In the genomic region with DNA sequence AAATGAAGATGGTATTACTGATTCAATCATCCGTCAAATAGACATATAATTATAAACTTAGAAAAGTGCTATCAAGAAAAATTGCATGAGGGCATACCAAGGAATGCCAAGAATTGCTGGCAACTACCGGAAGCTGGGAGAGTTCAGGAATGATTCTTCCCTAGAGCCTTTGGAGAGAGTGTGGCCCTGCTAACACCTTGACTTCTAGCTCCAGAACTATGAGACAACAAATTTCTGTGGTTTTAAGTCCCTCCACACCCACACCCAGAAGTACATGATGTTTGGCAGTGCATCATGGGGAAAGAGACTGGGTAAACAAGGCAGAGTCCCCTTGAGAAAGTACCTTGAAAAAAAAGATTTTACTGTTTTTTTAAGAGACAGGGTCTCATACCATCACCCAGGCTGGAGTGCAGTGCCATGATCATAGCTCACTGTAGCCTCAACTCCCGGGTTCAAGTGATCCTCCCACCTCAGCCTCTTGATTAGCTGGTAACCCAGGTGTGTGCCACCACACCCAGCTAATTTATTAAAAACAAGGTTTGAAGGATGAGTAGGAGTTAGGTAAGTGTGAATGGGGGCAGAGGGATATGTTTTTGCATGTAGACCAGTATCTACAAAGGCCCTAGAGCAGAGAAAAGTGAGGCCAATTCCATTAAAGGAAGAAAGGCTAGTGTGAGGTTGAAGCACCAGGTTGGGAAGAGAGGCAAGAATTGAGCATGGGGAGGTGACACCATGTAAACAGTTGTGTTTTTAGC, we compare ENCODE assay signal across 17 cellular contexts. TPM values are rescaled to one million over a fixed set of nuclear protein-coding genes. Genes with fewer than 3 reads are reported as not detected.
DNase-seq lines count a peak whose midpoint lies in the region; ATAC-seq and TF ChIP-seq lines count a peak whose summit lies in the region.
"Had no signal": no experiment of that assay in that cellular context is flagged by ENCODE, and none has a peak within 500 bp of the region (broad histone marks: within the 10 kb centered on the region; RNA-seq: fewer than 3 reads in every experiment).

No MANE protein-coding gene starts in this region.

- TF ChIP-seq CTCF in AG09309 (IDR thresholded peaks at IDR 0.05; ENCODE audit: control insufficient read depth, insufficient read depth, low read depth, low read length, missing control alignments) (no peak), cardiac fibroblast (IDR thresholded peaks at IDR 0.05; ENCODE audit: low read depth, low read length) (no peak), left lung (IDR thresholded peaks at IDR 0.05) (no peak), ovary (IDR thresholded peaks at IDR 0.05) (no peak)

- 55 to 65% (median 60%) methylated on average over 3 of the region's 3 CpGs for WGBS in ovary, 3 donors

- H3K27ac ChIP-seq in left lung (no peak overlapping the region), ovary (no peak overlapping the region)
- H3K27ac ChIP-seq: dorsolateral prefrontal cortex, heart left ventricle, upper lobe of left lung had no signal

- H3K4me3 ChIP-seq in AG09309 (ENCODE audit: control insufficient read depth, low read depth, low read length) (no peak overlapping the region), cardiac fibroblast (replicated peaks in 1 of 2; ENCODE audit: low read depth in 2 of 2, low read length in 2 of 2) (no peak overlapping the region), left lung (no peak overlapping the region), ovary (no peak overlapping the region)
- H3K4me3 ChIP-seq: dorsolateral prefrontal cortex, heart left ventricle, upper lobe of left lung had no signal

- H3K4me1 ChIP-seq in left lung (no peaks in the 10 kb centered on the region), ovary (ENCODE audit: insufficient read depth) (no peaks in the 10 kb centered on the region)
- H3K4me1 ChIP-seq: BE2C, heart left ventricle, upper lobe of left lung had no signal

- H3K36me3 ChIP-seq in left lung (no peaks in the 10 kb centered on the region), ovary (no peaks in the 10 kb centered on the region)
- H3K36me3 ChIP-seq: BE2C, heart left ventricle, upper lobe of left lung had no signal

- intact Hi-C loops in left lung (cut with DNase I): no loop called here
- intact Hi-C loops in posterior vena cava (cut with DNase I): no loop called here
- intact Hi-C loops in ovary (cut with DNase I): no loop called here

- H3K9me3 ChIP-seq in left lung (peaks cover 0 to 2% of the 10 kb centered on the region in 2 donors), ovary (no peaks in the 10 kb centered on the region)
- H3K9me3 ChIP-seq: BE2C, heart left ventricle, upper lobe of left lung had no signal

- peaks cover 0 to 21% of the 10 kb centered on the region in 2 donors for H3K27me3 ChIP-seq in left lung
- no peaks in the 10 kb centered on the region for H3K27me3 ChIP-seq in ovary
- H3K27me3 ChIP-seq: BE2C, upper lobe of left lung had no signal

- no peak for TF ChIP-seq EP300 in ovary (IDR thresholded peaks at IDR 0.05)

- TF ChIP-seq POLR2A in ovary (IDR thresholded peaks at IDR 0.05): no peak

- ATAC-seq in left lung (peak; percentile 51), HG03039 (IDR thresholded peaks at IDR 0.05; ENCODE audit: unreplicated experiment) (no peak)
- ATAC-seq: heart left ventricle had no signal

- DNase-seq in AG09309 (ENCODE audit: low read depth) (peak; percentile 52), M059J (ENCODE audit: low read depth) (peak; percentile 84), cardiac fibroblast (ENCODE audit: low read depth in 2 of 2) (peak; percentile 64 to 68), left lung (no peak), posterior vena cava (ENCODE audit: low spot score) (no peak), ovary (no peak)
- DNase-seq in activated effector memory CD4-positive, alpha-beta T cell treated with Interleukin-2 at 50 U/mL for 16 hours: no peak
- DNase-seq: activated CD4-positive, CD25-positive, alpha-beta regulatory T cell; BE2C; DMS79 treated with DMSO at 0.1 percent for 48 hours; dorsolateral prefrontal cortex; heart left ventricle; occipital lobe; stimulated activated CD8-positive, alpha-beta memory T cell treated with anti-CD3 and anti-CD28 coated beads, Interleukin-4, amount 100 ng/mL, for 48 hours; upper lobe of left lung had no signal

RNA-seq across cellular contexts. Expression of gene GSX2, which starts 53.1 kb away (rescaled TPM):
- total RNA-seq in M059J (2014; rRNA removed; shearing (Covaris generic)): not detected in 2 replicates
- total RNA-seq in left lung: not detected
- not detected for total RNA-seq in posterior vena cava
- not detected for total RNA-seq in ovary
- polyA plus RNA-seq in ovary: not detected
- total RNA-seq: heart left ventricle, upper lobe of left lung had no signal
- polyA plus RNA-seq: adipose tissue had no signal

Comparison
In these comparisons a context has a peak if more than half of its experiments do, and no peak if none do; other contexts are left out.
1. DNase-seq: peak in AG09309 (single experiment), M059J (single experiment) and cardiac fibroblast (2 of 2); none in left lung (0 of 2), activated effector memory CD4-positive, alpha-beta T cell treated with Interleukin-2 at 50 U/mL for 16 hours (single experiment), posterior vena cava (single experiment) and ovary (0 of 5).